27 cellular contexts compared by ENCODE assay signal in the genomic region with DNA sequence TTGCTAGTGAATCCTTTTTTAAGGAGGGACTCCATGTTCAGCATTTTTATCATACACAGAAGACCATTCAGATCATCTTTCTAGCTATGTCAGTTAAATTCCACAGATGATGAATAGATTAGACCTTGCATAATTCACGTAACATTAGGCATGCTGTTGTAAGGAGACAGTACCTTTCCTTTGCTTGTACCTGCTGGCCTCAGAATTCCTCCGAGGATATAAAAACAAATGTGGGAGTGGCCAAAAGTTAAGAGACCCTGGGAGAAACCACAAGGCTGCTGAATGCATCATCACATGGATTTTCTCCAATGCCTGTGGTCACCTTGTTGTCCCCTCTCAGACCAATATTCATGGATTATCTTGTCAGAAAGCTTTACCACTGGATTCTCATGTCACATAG.
DNase-seq lines count a peak whose midpoint lies in the region; ATAC-seq, FAIRE-seq and TF ChIP-seq lines count a peak whose summit lies in the region.
"Had no signal": no experiment of that assay in that cellular context is flagged by ENCODE, and none has a peak within 500 bp of the region (broad histone marks: within the 10 kb centered on the region; RNA-seq: fewer than 3 reads in every experiment).

No MANE protein-coding gene starts in this region.

- H3K4me1 Mint-ChIP-seq in astrocyte (ENCODE audit: low read depth, unreplicated experiment): peaks cover 3% of the 10 kb centered on the region
- H3K4me1 Mint-ChIP-seq: CD4-positive, alpha-beta memory T cell had no signal

- H3K27ac ChIP-seq in astrocyte (ENCODE audit: low read depth, low read length) (no peak overlapping the region), foreskin keratinocyte (no peak overlapping the region), MM.1S (ENCODE audit: low read length) (no peak overlapping the region)
- H3K27ac ChIP-seq: A549, HL-60, PC-9 had no signal

- no peaks in the 10 kb centered on the region for H4K20me1 ChIP-seq in astrocyte (ENCODE audit: insufficient read depth, low read length)
- no peaks in the 10 kb centered on the region for H4K20me1 ChIP-seq in MM.1S (ENCODE audit: insufficient read depth, low read length)

- no peaks in the 10 kb centered on the region for H3K9me3 ChIP-seq in astrocyte (ENCODE audit: insufficient read depth, low read depth, low read length)
- H3K9me3 ChIP-seq in MM.1S (replicated peaks; ENCODE audit: insufficient read depth, low read length): no peaks in the 10 kb centered on the region
- H3K9me3 ChIP-seq: A549 had no signal

- H3K4me2 ChIP-seq in astrocyte (ENCODE audit: low read length): no peak overlapping the region
- no peak overlapping the region for H3K4me2 ChIP-seq in MM.1S (ENCODE audit: low read depth, low read length)
- H3K4me2 ChIP-seq: A549, PC-9 had no signal

- no peaks in the 10 kb centered on the region for H3K27me3 Mint-ChIP-seq in astrocyte (ENCODE audit: low read depth, unreplicated experiment)

- H3F3A ChIP-seq in MM.1S (ENCODE audit: insufficient read depth, low read length): no peaks in the 10 kb centered on the region

- FAIRE-seq in HTR-8/SVneo (lab: Jason Lieb, UNC) (no peak), astrocyte (lab: Jason Lieb, UNC) (peak; percentile 43), GM19239 (lab: Jason Lieb, UNC) (no peak)
- FAIRE-seq: GM12878, H1, HepG2 had no signal

- H3K4me3 ChIP-seq in astrocyte (ENCODE audit: insufficient read depth, low read depth, low read length): no peak overlapping the region
- no peak overlapping the region for H3K4me3 ChIP-seq in MM.1S (ENCODE audit: low read length)
- H3K4me3 ChIP-seq: A549, GM12878, PC-9 had no signal

- H3K4me1 ChIP-seq in astrocyte (ENCODE audit: insufficient read depth, low read length) (no peaks in the 10 kb centered on the region), foreskin keratinocyte (no peaks in the 10 kb centered on the region), MM.1S (ENCODE audit: low read length) (no peaks in the 10 kb centered on the region)
- H3K4me1 ChIP-seq: A549 had no signal

- H3K27me3 ChIP-seq in astrocyte (ENCODE audit: insufficient read depth, low read length) (no peaks in the 10 kb centered on the region), foreskin keratinocyte (no peaks in the 10 kb centered on the region), MM.1S (replicated peaks; ENCODE audit: insufficient read depth, low read length) (no peaks in the 10 kb centered on the region)

- no peak for ATAC-seq in foreskin keratinocyte
- ATAC-seq: A549, GM12878, HepG2 had no signal

- no peaks in the 10 kb centered on the region for H3K9me2 ChIP-seq in MM.1S (replicated peaks; ENCODE audit: insufficient read depth, low read length)

- H3K36me3 Mint-ChIP-seq in astrocyte (ENCODE audit: low read depth, unreplicated experiment): no peaks in the 10 kb centered on the region
- H3K36me3 Mint-ChIP-seq: CD4-positive, alpha-beta memory T cell had no signal

- H2AFZ ChIP-seq in astrocyte (ENCODE audit: low read depth, low read length) (no peak overlapping the region), MM.1S (ENCODE audit: low read length) (no peak overlapping the region)
- H2AFZ ChIP-seq: PC-9 had no signal

- H3K27ac Mint-ChIP-seq in astrocyte (ENCODE audit: unreplicated experiment): no peak overlapping the region
- H3K27ac Mint-ChIP-seq: CD4-positive, alpha-beta memory T cell had no signal

- no peaks in the 10 kb centered on the region for H3K36me3 ChIP-seq in astrocyte (ENCODE audit: insufficient read depth, low read length)
- H3K36me3 ChIP-seq in MM.1S (replicated peaks; ENCODE audit: insufficient read depth, low read length): no peaks in the 10 kb centered on the region

- H3K4me3 Mint-ChIP-seq in astrocyte (ENCODE audit: unreplicated experiment): no peak overlapping the region
- H3K4me3 Mint-ChIP-seq: CD4-positive, alpha-beta memory T cell had no signal

- no peak for TF ChIP-seq CTCF in astrocyte (IDR thresholded peaks at IDR 0.05; ENCODE audit: insufficient read depth, low read depth, low read length)
- TF ChIP-seq CTCF in foreskin keratinocyte (conservative IDR thresholded peaks at IDR 0.05): no peak
- TF ChIP-seq CTCF in MM.1S (IDR thresholded peaks at IDR 0.05; ENCODE audit: low read length): no peak

- H3K9ac ChIP-seq in astrocyte (ENCODE audit: low read length) (no peak overlapping the region), MM.1S (ENCODE audit: low read length) (no peak overlapping the region)

- H3K79me2 ChIP-seq in astrocyte (ENCODE audit: insufficient read depth, low read length): no peaks in the 10 kb centered on the region
- H3K79me2 ChIP-seq in MM.1S (ENCODE audit: low read length): no peaks in the 10 kb centered on the region

- no peaks in the 10 kb centered on the region for H3K9me3 Mint-ChIP-seq in astrocyte (ENCODE audit: unreplicated experiment)
- H3K9me3 Mint-ChIP-seq: CD4-positive, alpha-beta memory T cell had no signal

- DNase-seq in HTR-8/SVneo (ENCODE audit: insufficient read length, low spot score): peak; percentile 1
- peak; percentile 36 for DNase-seq in astrocyte (ENCODE audit: low read depth)
- DNase-seq in foreskin keratinocyte: peak; percentile 47 to 66
- DNase-seq in renal cortical epithelial cell (ENCODE audit: low read depth): peak; percentile 8
- DNase-seq in MM.1S: no peak
- DNase-seq in GM19239 (ENCODE audit: insufficient read length, low spot score): no peak
- no peak for DNase-seq in HPDE6-E6E7 (ENCODE audit: extremely low spot score)
- DNase-seq: C1 segment of cervical spinal cord; CD4-positive, alpha-beta memory T cell; COR-L47; GDM1; HCEC 1CT; Karpas-422; NCI-H1105 treated with DMSO at 0.1 percent for 48 hours; NCI-H146; NCI-H2029; NCI-H446 treated with DMSO at 0.1 percent for 48 hours; NCI-H526; NCI-H82; PC-9; RPMI8226; SHP77 had no signal

Comparison
In these comparisons a context has a peak if more than half of its experiments do, and no peak if none do; other contexts are left out.
1. DNase-seq: peak in HTR-8/SVneo (single experiment), astrocyte (single experiment), foreskin keratinocyte (2 of 2) and renal cortical epithelial cell (single experiment); none in MM.1S (single experiment), GM19239 (single experiment) and HPDE6-E6E7 (single experiment).